8 cellular contexts compared by ENCODE assay signal in the genomic region with DNA sequence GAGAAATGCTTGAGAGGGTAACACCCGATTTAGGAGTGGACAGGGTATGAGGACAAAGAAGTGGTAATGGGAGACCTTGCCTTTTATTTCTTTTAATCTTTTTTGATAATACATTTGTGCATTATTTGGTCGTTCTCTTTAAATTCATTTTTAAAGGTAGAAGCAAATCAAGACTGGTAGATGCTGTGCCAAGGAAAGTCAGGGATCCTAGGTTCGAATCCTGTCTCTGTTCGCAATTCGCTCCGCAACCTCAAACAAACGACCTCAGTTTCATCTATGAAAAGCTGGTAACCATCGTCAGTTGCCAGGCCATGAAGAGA. TPM values are rescaled to one million over a fixed set of nuclear protein-coding genes. Genes with fewer than 3 reads are reported as not detected.
DNase-seq lines count a peak whose midpoint lies in the region; ATAC-seq lines count a peak whose summit lies in the region.

No MANE protein-coding gene starts in this region.

- H3K4me3 Mint-ChIP-seq in activated CD4-positive, alpha-beta T cell treated with anti-CD3 and anti-CD28 coated beads for 36 hours, result peak overlapping the region; percentile 98
- peak overlapping the region; percentile 96 for H3K4me3 Mint-ChIP-seq in activated CD4-positive, alpha-beta memory T cell treated with anti-CD3 and anti-CD28 coated beads, Interleukin-2, amount 10 ng/mL, durations not matched to agents 7 days and 5 days
- H3K4me3 Mint-ChIP-seq in stimulated activated naive CD8-positive, alpha-beta T cell treated with anti-CD3 and anti-CD28 coated beads, Interleukin-15, amount 100 ng/mL, for 72 hours, result peak overlapping the region; percentile 97 to 99

- H3K27ac Mint-ChIP-seq in activated CD4-positive, alpha-beta T cell treated with anti-CD3 and anti-CD28 coated beads for 36 hours, result peak overlapping the region; percentile 77
- H3K27ac Mint-ChIP-seq in activated CD4-positive, alpha-beta memory T cell treated with anti-CD3 and anti-CD28 coated beads, Interleukin-2, amount 10 ng/mL, durations not matched to agents 7 days and 5 days, result peak overlapping the region; percentile 42
- peak overlapping the region in 1 of 2 donors; percentile 99 for H3K27ac Mint-ChIP-seq in stimulated activated naive CD8-positive, alpha-beta T cell treated with anti-CD3 and anti-CD28 coated beads, Interleukin-15, amount 100 ng/mL, for 72 hours

- no peaks in the 10 kb centered on the region for H3K9me3 ChIP-seq in iPS-18c (ENCODE audit: control insufficient read depth, insufficient read depth, low read length)

- CTCF ChIA-PET in activated CD4-positive, alpha-beta T cell treated with anti-CD3 and anti-CD28 coated beads for 36 hours (lab: Charles Lee), result interaction anchor here (0.6 to 1.9 kb wide), 4 partner anchors 16 to 557 kb away, joined by 3 to 6 read pairs (median 4); no protein-coding TSS in a partner anchor
- CTCF ChIA-PET in activated CD4-positive, alpha-beta memory T cell treated with anti-CD3 and anti-CD28 coated beads, Interleukin-2, amount 10 ng/mL, durations not matched to agents 7 days and 5 days (lab: Charles Lee), result interaction anchor here (1.0 to 1.6 kb wide), 5 partner anchors 9 to 202 kb away, joined by 3 to 5 read pairs (median 3); partner anchors contain the start of gene B4GALT7

- peaks cover 29% of the 10 kb centered on the region for H3K4me1 Mint-ChIP-seq in activated CD4-positive, alpha-beta T cell treated with anti-CD3 and anti-CD28 coated beads for 36 hours
- H3K4me1 Mint-ChIP-seq in activated CD4-positive, alpha-beta memory T cell treated with anti-CD3 and anti-CD28 coated beads, Interleukin-2, amount 10 ng/mL, durations not matched to agents 7 days and 5 days, result peaks cover 33% of the 10 kb centered on the region
- H3K4me1 Mint-ChIP-seq in stimulated activated naive CD8-positive, alpha-beta T cell treated with anti-CD3 and anti-CD28 coated beads, Interleukin-15, amount 100 ng/mL, for 72 hours, result peaks cover 53% of the 10 kb centered on the region

- H3K4me3 ChIP-seq in iPS-18c (ENCODE audit: insufficient read depth, low read depth, low read length), result peak overlapping the region; percentile 94; the same call in 1 of the 2 replicates

- no peaks in the 10 kb centered on the region for H3K9me3 Mint-ChIP-seq in activated CD4-positive, alpha-beta T cell treated with anti-CD3 and anti-CD28 coated beads for 36 hours (ENCODE audit: low read depth)
- H3K9me3 Mint-ChIP-seq in activated CD4-positive, alpha-beta memory T cell treated with anti-CD3 and anti-CD28 coated beads, Interleukin-2, amount 10 ng/mL, durations not matched to agents 7 days and 5 days, result no peaks in the 10 kb centered on the region
- H3K9me3 Mint-ChIP-seq in stimulated activated naive CD8-positive, alpha-beta T cell treated with anti-CD3 and anti-CD28 coated beads, Interleukin-15, amount 100 ng/mL, for 72 hours, result no peaks in the 10 kb centered on the region

- peaks cover 39% of the 10 kb centered on the region for H3K36me3 Mint-ChIP-seq in activated CD4-positive, alpha-beta T cell treated with anti-CD3 and anti-CD28 coated beads for 36 hours (ENCODE audit: low read depth)
- peaks cover 40% of the 10 kb centered on the region for H3K36me3 Mint-ChIP-seq in activated CD4-positive, alpha-beta memory T cell treated with anti-CD3 and anti-CD28 coated beads, Interleukin-2, amount 10 ng/mL, durations not matched to agents 7 days and 5 days (ENCODE audit: low read depth)

- POLR2A ChIA-PET in activated CD4-positive, alpha-beta T cell treated with anti-CD3 and anti-CD28 coated beads for 36 hours (lab: Charles Lee), result no interaction called here
- POLR2A ChIA-PET in activated CD4-positive, alpha-beta memory T cell treated with anti-CD3 and anti-CD28 coated beads, Interleukin-2, amount 10 ng/mL, durations not matched to agents 7 days and 5 days (lab: Charles Lee), result interaction anchor here (0.9 to 2.0 kb wide), 11 partner anchors 9 to 615 kb away, joined by 3 to 8 read pairs (median 6); partner anchors contain the start of genes DDX41 and FAM193B

- H3K27me3 Mint-ChIP-seq in activated CD4-positive, alpha-beta T cell treated with anti-CD3 and anti-CD28 coated beads for 36 hours, result peaks cover 5% of the 10 kb centered on the region
- peaks cover 23% of the 10 kb centered on the region for H3K27me3 Mint-ChIP-seq in activated CD4-positive, alpha-beta memory T cell treated with anti-CD3 and anti-CD28 coated beads, Interleukin-2, amount 10 ng/mL, durations not matched to agents 7 days and 5 days
- H3K27me3 Mint-ChIP-seq in stimulated activated naive CD8-positive, alpha-beta T cell treated with anti-CD3 and anti-CD28 coated beads, Interleukin-15, amount 100 ng/mL, for 72 hours, result peaks cover 17% of the 10 kb centered on the region

- no peak for ATAC-seq in activated CD4-positive, alpha-beta T cell treated with anti-CD3 and anti-CD28 coated beads for 36 hours
- ATAC-seq in stimulated activated naive CD8-positive, alpha-beta T cell treated with anti-CD3 and anti-CD28 coated beads, Interleukin-15, amount 100 ng/mL, for 72 hours, result no peak

- no peak for DNase-seq in activated CD4-positive, alpha-beta T cell treated with anti-CD3 and anti-CD28 coated beads for 36 hours
- no peak for DNase-seq in activated CD4-positive, alpha-beta T cell treated with anti-CD3 and anti-CD28 coated beads, Interleukin-2, amount 50 U/mL, for 1 hour
- DNase-seq in activated CD4-positive, alpha-beta memory T cell treated with anti-CD3 and anti-CD28 coated beads, Interleukin-2, amount 10 ng/mL, durations not matched to agents 7 days and 5 days, result no peak
- DNase-seq in stimulated activated naive CD8-positive, alpha-beta T cell treated with anti-CD3 and anti-CD28 coated beads, Interleukin-15, amount 100 ng/mL, for 72 hours, result no peak
- DNase-seq in NCI-H1092 treated with DMSO at 0.1 percent for 48 hours (lab: John Stamatoyannopoulos, UW), result no peak
- no peak for DNase-seq in amygdala (lab: John Stamatoyannopoulos, UW)
- DNase-seq in RPMI8226, result no peak

- intact Hi-C loops in activated CD4-positive, alpha-beta T cell treated with anti-CD3 and anti-CD28 coated beads for 36 hours (cut with DNase I, micrococcal nuclease), result loop anchor here (1.0 to 10.0 kb wide), 9 partner anchors 9 to 613 kb away; partner anchors contain the start of genes FAM193B (in 2 of the 2), B4GALT7 (in 1 of the 2), GRK6 (in 1 of the 2) and HNRNPAB (in 1 of the 2)

RNA-seq across cellular contexts. Expression of gene TMED9, which starts 0.4 kb away (rescaled TPM):
- 100 to 1,000 TPM in 1 of 2 experiments, 10 to 100 TPM in 1; 83.2 to 109 TPM for total RNA-seq in activated CD4-positive, alpha-beta T cell treated with anti-CD3 and anti-CD28 coated beads for 36 hours
- 100 to 1,000 TPM; 135 to 141 TPM for total RNA-seq in activated CD4-positive, alpha-beta memory T cell treated with anti-CD3 and anti-CD28 coated beads, Interleukin-2, amount 10 ng/mL, durations not matched to agents 7 days and 5 days

RNA-seq across cellular contexts. Expression of gene B4GALT7, which starts 8.3 kb away (rescaled TPM):
- total RNA-seq in activated CD4-positive, alpha-beta T cell treated with anti-CD3 and anti-CD28 coated beads for 36 hours, result 10 to 100 TPM; 16.3 to 18.1 TPM
- 10 to 100 TPM; 19.5 to 22.1 TPM for total RNA-seq in activated CD4-positive, alpha-beta memory T cell treated with anti-CD3 and anti-CD28 coated beads, Interleukin-2, amount 10 ng/mL, durations not matched to agents 7 days and 5 days

RNA-seq across cellular contexts. Expression of gene FAM193B, which starts 37.3 kb away (rescaled TPM):
- 10 to 100 TPM; 63.6 to 77.7 TPM for total RNA-seq in activated CD4-positive, alpha-beta T cell treated with anti-CD3 and anti-CD28 coated beads for 36 hours
- 100 to 1,000 TPM; 110 to 112 TPM for total RNA-seq in activated CD4-positive, alpha-beta memory T cell treated with anti-CD3 and anti-CD28 coated beads, Interleukin-2, amount 10 ng/mL, durations not matched to agents 7 days and 5 days
